In the genomic region with DNA sequence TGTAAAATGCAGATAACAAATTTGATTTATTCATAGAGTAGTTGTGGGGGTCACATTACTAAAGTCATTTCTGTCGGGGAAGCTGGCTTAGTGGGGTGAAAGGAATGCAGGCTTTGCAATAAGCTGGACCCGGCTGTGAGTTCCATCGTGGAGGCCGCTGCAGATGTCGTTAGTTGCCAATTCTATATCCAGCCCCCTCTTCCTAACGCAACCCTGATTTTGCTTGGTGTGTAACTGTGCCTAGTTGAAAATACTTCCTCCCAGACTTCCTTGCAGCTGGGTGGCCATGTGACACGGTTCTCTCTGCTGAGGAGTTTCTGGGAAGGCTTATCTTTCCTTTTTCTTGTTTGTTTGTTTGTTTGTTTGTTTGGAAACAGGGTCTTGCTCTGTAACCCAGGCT, we compare ENCODE assay signal across 26 cellular contexts. TPM values are rescaled to one million over a fixed set of nuclear protein-coding genes. Genes with fewer than 3 reads are reported as not detected.
DNase-seq lines count a peak whose midpoint lies in the region; ATAC-seq and TF ChIP-seq lines count a peak whose summit lies in the region.
"Had no signal": no experiment of that assay in that cellular context is flagged by ENCODE, and none has a peak within 500 bp of the region (broad histone marks: within the 10 kb centered on the region; RNA-seq: fewer than 3 reads in every experiment).

No MANE protein-coding gene starts in this region.

- intact Hi-C loops in Right ventricle myocardium inferior (cut with DNase I), result no loop called here
- intact Hi-C loops in left ventricle myocardium inferior (cut with micrococcal nuclease), result no loop called here
- intact Hi-C loops in spleen (cut with DNase I; ENCODE audit: low total_unique reads), result no loop called here

- peaks cover 5% of the 10 kb centered on the region for H3K36me3 Mint-ChIP-seq in endodermal cell (ENCODE audit: low read depth)
- H3K36me3 Mint-ChIP-seq in T-helper 17 cell (ENCODE audit: low read depth), result peaks cover 2% of the 10 kb centered on the region
- H3K36me3 Mint-ChIP-seq: CD8-positive, alpha-beta T cell; IgD-negative memory B cell had no signal

- H3K4me3 Mint-ChIP-seq in endodermal cell (no peak overlapping the region), T-helper 17 cell (no peak overlapping the region)
- H3K4me3 Mint-ChIP-seq: CD8-positive, alpha-beta T cell; HFFc6; IgD-negative memory B cell had no signal

- no peak for TF ChIP-seq POLR2A in spleen (IDR thresholded peaks at IDR 0.05)

- H3K27ac Mint-ChIP-seq in endodermal cell (no peak overlapping the region), T-helper 17 cell (no peak overlapping the region)
- H3K27ac Mint-ChIP-seq: CD8-positive, alpha-beta T cell; HFFc6 had no signal

- ATAC-seq in Right ventricle myocardium inferior, result peak; percentile 29
- ATAC-seq in T-helper 17 cell, result no peak
- ATAC-seq: CD8-positive, alpha-beta T cell had no signal

- H3K36me3 ChIP-seq in left ventricle myocardium inferior, result no peaks in the 10 kb centered on the region
- H3K36me3 ChIP-seq in spleen, result peaks cover 0 to 7% (median 0%) of the 10 kb centered on the region in 6 donors
- no peaks in the 10 kb centered on the region for H3K36me3 ChIP-seq in endodermal cell (ENCODE audit: control insufficient read depth, insufficient read depth, low read length)
- H3K36me3 ChIP-seq: MG63, SJSA1 had no signal

- H3K9me3 Mint-ChIP-seq in endodermal cell, result peaks cover 17% of the 10 kb centered on the region

- DNase-seq in Right ventricle myocardium inferior (ENCODE audit: missing footprints) (peak; percentile 40), left ventricle myocardium inferior (no peak), choroid plexus epithelial cell (ENCODE audit: low read depth) (peak; percentile 4), left kidney (ENCODE audit: low read depth, low spot score) (peak; percentile 39), spleen (no peak), endodermal cell (no peak), T-helper 17 cell (no peak)
- DNase-seq in activated naive CD4-positive, alpha-beta T cell treated with anti-CD3 and anti-CD28 coated beads, Interleukin-2, amount 50 U/mL, for 16 hours, result no peak
- DNase-seq: Calu3; CD8-positive, alpha-beta T cell; GF-D8; HFFc6; Kasumi-1; MG63; NCI-H1048; NCI-H1436; NCI-H2029; NCI-H2171; NCI-H526; PC-9 had no signal

- H3K4me1 Mint-ChIP-seq in endodermal cell (peaks cover 14% of the 10 kb centered on the region), T-helper 17 cell (peaks cover 3% of the 10 kb centered on the region)

- peaks cover 10% of the 10 kb centered on the region for H3K27me3 ChIP-seq in left ventricle myocardium inferior (ENCODE audit: low read depth)
- peaks cover 0 to 16% (median 0%) of the 10 kb centered on the region in 7 donors for H3K27me3 ChIP-seq in spleen (replicated peaks in 1 of 7)
- H3K27me3 ChIP-seq in endodermal cell (ENCODE audit: control insufficient read depth, insufficient read depth, low read length, poor library complexity, severe bottlenecking), result peaks cover 23% of the 10 kb centered on the region
- H3K27me3 ChIP-seq: MG63, SJSA1 had no signal

- peaks cover 32% of the 10 kb centered on the region for H3K27me3 Mint-ChIP-seq in endodermal cell (ENCODE audit: insufficient read depth)
- H3K27me3 Mint-ChIP-seq in T-helper 17 cell, result peaks cover 18% of the 10 kb centered on the region

- peaks cover 5% of the 10 kb centered on the region for H3K4me1 ChIP-seq in left ventricle myocardium inferior
- peaks cover 0 to 24% (median 7%) of the 10 kb centered on the region in 6 donors for H3K4me1 ChIP-seq in spleen
- H3K4me1 ChIP-seq in endodermal cell (ENCODE audit: control insufficient read depth, insufficient read depth, low read length), result peaks cover 6% of the 10 kb centered on the region
- H3K4me1 ChIP-seq: SJSA1 had no signal

- H3K4me3 ChIP-seq in left ventricle myocardium inferior (no peak overlapping the region), choroid plexus epithelial cell (ENCODE audit: low read depth, low read length) (no peak overlapping the region), spleen (peak overlapping the region in 1 of 8 donors; percentile 7), endodermal cell (ENCODE audit: low read length) (no peak overlapping the region)
- H3K4me3 ChIP-seq: MG63, PC-9, SJSA1 had no signal

- H3K9ac ChIP-seq in endodermal cell (ENCODE audit: extremely low read depth, low read length, poor library complexity, severe bottlenecking), result no peak overlapping the region

- no peak for TF ChIP-seq CTCF in left ventricle myocardium inferior (IDR thresholded peaks at IDR 0.05; ENCODE audit: borderline replicate concordance)
- TF ChIP-seq CTCF in choroid plexus epithelial cell (conservative IDR thresholded peaks at IDR 0.05; ENCODE audit: low read depth, low read length), result no peak
- TF ChIP-seq CTCF in spleen (IDR thresholded peaks at IDR 0.05 in 8 of 11, conservative IDR thresholded peaks at IDR 0.05 in 3 of 11), result no peak
- TF ChIP-seq CTCF in endodermal cell (conservative IDR thresholded peaks at IDR 0.05), result no peak

- H3K27ac ChIP-seq in left ventricle myocardium inferior (replicated peaks), result no peak overlapping the region
- H3K27ac ChIP-seq in spleen, result peak overlapping the region in 6 of 8 donors; percentile 35 to 81 (median 68)
- H3K27ac ChIP-seq in endodermal cell (ENCODE audit: low read depth, low read length), result no peak overlapping the region
- H3K27ac ChIP-seq: PC-9, RWPE1, SJSA1 had no signal

- H3K9me3 ChIP-seq in left ventricle myocardium inferior (replicated peaks), result peaks cover 12% of the 10 kb centered on the region
- H3K9me3 ChIP-seq in spleen, result peaks cover 0 to 14% (median 10%) of the 10 kb centered on the region in 8 donors
- H3K9me3 ChIP-seq in endodermal cell (ENCODE audit: control insufficient read depth, low read length), result peaks cover 16% of the 10 kb centered on the region
- no peaks in the 10 kb centered on the region for H3K9me3 ChIP-seq in T-helper 17 cell (ENCODE audit: control insufficient read depth, low read length, poor library complexity, severe bottlenecking)

- WGBS in spleen, 5 donors, result 20 to 64% (median 33%) methylated on average over 7 of the region's 7 CpGs
- WGBS in endodermal cell (ENCODE audit: insufficient coverage in 1 of 2, insufficient read length in 1 of 2), 2 experiments, result 87 to 91% methylated on average over 4 to 7 of the region's 7 CpGs

RNA-seq across cellular contexts. Expression of a gene that starts 4.5 kb away (rescaled TPM):
- total RNA-seq in Right ventricle myocardium inferior (0.11 TPM), left ventricle myocardium inferior (not detected), spleen (1 to 10 TPM in 1 of 7 donors, under 1 TPM in 6; 0.32 to 1.0 (median 0.40) TPM), endodermal cell (1 to 10 TPM; 3.3 to 5.1 TPM), T-helper 17 cell (not detected)
- polyA plus RNA-seq in spleen, result under 1 TPM; 0.12 to 0.15 (median 0.13) TPM
- 0.25 TPM for polyA plus RNA-seq in endodermal cell (2013, experiment 1 of 2)
- polyA plus RNA-seq in endodermal cell (2013, experiment 2 of 2), result 0.25 TPM
- total RNA-seq: A172; CD8-positive, alpha-beta T cell; H4; HFFc6; PC-9; SJSA1 had no signal
- polyA plus RNA-seq: BJ, IgD-negative memory B cell had no signal

RNA-seq across cellular contexts. Expression of a gene that starts 36.3 kb away (rescaled TPM):
- not detected for total RNA-seq in Right ventricle myocardium inferior
- total RNA-seq in left ventricle myocardium inferior, result not detected
- not detected for total RNA-seq in spleen
- not detected for polyA plus RNA-seq in spleen
- not detected for total RNA-seq in endodermal cell
- polyA plus RNA-seq in endodermal cell (2013, experiment 1 of 2), result not detected
- polyA plus RNA-seq in endodermal cell (2013, experiment 2 of 2), result not detected
- not detected for total RNA-seq in T-helper 17 cell
- total RNA-seq: A172; Calu3; CD8-positive, alpha-beta T cell; H4; HFFc6; PC-9; SJSA1 had no signal
- polyA plus RNA-seq: BJ, IgD-negative memory B cell had no signal

RNA-seq across cellular contexts. Expression of a gene that starts 50.0 kb away (rescaled TPM):
- total RNA-seq in Right ventricle myocardium inferior, result not detected
- not detected for total RNA-seq in left ventricle myocardium inferior
- under 1 TPM in 1 of 7 donors, not detected in 6; 0.60 TPM for total RNA-seq in spleen
- under 1 TPM; 0.10 to 0.33 (median 0.11) TPM for polyA plus RNA-seq in spleen
- not detected for total RNA-seq in endodermal cell
- not detected for polyA plus RNA-seq in endodermal cell (2013, experiment 1 of 2)
- 0.21 TPM for polyA plus RNA-seq in endodermal cell (2013, experiment 2 of 2)
- under 1 TPM; 0.26 to 0.67 TPM for total RNA-seq in T-helper 17 cell
- total RNA-seq: A172, Calu3, HFFc6, PC-9, SJSA1 had no signal
- polyA plus RNA-seq: BJ, IgD-negative memory B cell had no signal

Comparison
In these comparisons a context has a peak if more than half of its experiments do, and no peak if none do; other contexts are left out.
1. DNase-seq: peak in Right ventricle myocardium inferior (single experiment), choroid plexus epithelial cell (single experiment) and left kidney (single experiment); none in left ventricle myocardium inferior (single experiment), spleen (single experiment), endodermal cell (single experiment), activated naive CD4-positive, alpha-beta T cell treated with anti-CD3 and anti-CD28 coated beads, Interleukin-2, amount 50 U/mL, for 16 hours (single experiment) and T-helper 17 cell (0 of 3).
2. H3K27ac ChIP-seq: peak in spleen (6 of 8); none in left ventricle myocardium inferior (single experiment) and endodermal cell (single experiment).